In the genomic region with DNA sequence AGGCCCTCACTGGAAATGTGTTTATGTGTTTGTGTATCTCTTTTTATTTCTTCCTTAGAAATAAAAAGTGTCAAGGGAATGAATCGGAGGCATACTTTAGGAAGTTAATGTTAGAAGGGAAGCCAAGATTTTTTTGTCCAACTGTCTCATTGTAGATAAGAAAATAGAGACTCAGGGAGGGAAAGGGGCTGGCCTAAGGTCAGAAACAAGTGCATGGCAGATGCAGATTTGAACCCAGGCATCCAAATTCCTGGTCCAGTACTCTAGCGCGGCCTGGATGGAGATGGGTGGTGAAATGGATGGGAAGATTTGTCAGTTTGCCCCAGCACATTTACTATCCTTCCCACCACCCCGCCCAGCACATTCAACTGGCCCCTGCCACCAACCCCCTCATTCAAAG, we compare ENCODE assay signal across 12 cellular contexts. TPM values are rescaled to one million over a fixed set of nuclear protein-coding genes. Genes with fewer than 3 reads are reported as not detected.
DNase-seq lines count a peak whose midpoint lies in the region; ATAC-seq and TF ChIP-seq lines count a peak whose summit lies in the region.
"Had no signal": no experiment of that assay in that cellular context is flagged by ENCODE, and none has a peak within 500 bp of the region (broad histone marks: within the 10 kb centered on the region; RNA-seq: fewer than 3 reads in every experiment).

No MANE protein-coding gene starts in this region.

- H3K4me2 ChIP-seq in GM23338, result no peak overlapping the region

- DNase-seq in heart right ventricle, result no peak
- no peak for DNase-seq in left cardiac atrium
- DNase-seq in body of pancreas, result no peak
- no peak for DNase-seq in thyroid gland
- no peak for DNase-seq in GM23338 (ENCODE audit: low spot score)
- DNase-seq in NCI-H2029 (lab: John Stamatoyannopoulos, UW), result no peak
- DNase-seq in H4 (ENCODE audit: low spot score), result no peak
- DNase-seq: activated CD8-positive, alpha-beta memory T cell treated with anti-CD3 and anti-CD28 coated beads, Interleukin-2, amount 10 ng/mL, durations not matched to agents 7 days and 5 days; glutamatergic neuron; NCI-H1436 treated with DMSO at 0.1 percent for 48 hours; stimulated activated CD4-positive, alpha-beta T cell treated with anti-CD3 and anti-CD28 coated beads, Interleukin-2, amount 100 ng/mL, for 48 hours had no signal

- peaks cover 3% of the 10 kb centered on the region for H3K27me3 Mint-ChIP-seq in GM23338 (ENCODE audit: insufficient read depth, low read depth, poor library complexity)
- H3K27me3 Mint-ChIP-seq: activated CD8-positive, alpha-beta memory T cell treated with anti-CD3 and anti-CD28 coated beads, Interleukin-2, amount 10 ng/mL, durations not matched to agents 7 days and 5 days had no signal

- H3K79me2 ChIP-seq in GM23338 (replicated peaks; ENCODE audit: insufficient read depth), result no peaks in the 10 kb centered on the region

- no peaks in the 10 kb centered on the region for H4K20me1 ChIP-seq in GM23338 (replicated peaks; ENCODE audit: insufficient read depth)

- H3K4me1 ChIP-seq in heart right ventricle, result peaks cover 12 to 63% (median 30%) of the 10 kb centered on the region in 9 donors
- H3K4me1 ChIP-seq in body of pancreas, result peaks cover 77% of the 10 kb centered on the region
- H3K4me1 ChIP-seq in muscle layer of duodenum (ENCODE audit: control insufficient read depth in 1 of 2, insufficient read depth in 2 of 2, low read length in 2 of 2), result peaks cover 6 to 28% of the 10 kb centered on the region in 2 donors
- peaks cover 35 to 55% of the 10 kb centered on the region in 2 donors for H3K4me1 ChIP-seq in thyroid gland
- H3K4me1 ChIP-seq in GM23338 (ENCODE audit: insufficient read depth), result 0 out of 2 replicates have a peak, but pooled peaks cover 2% of the 10 kb centered on the region

- H3F3A ChIP-seq in GM23338 (replicated peaks; ENCODE audit: low read depth), result no peaks in the 10 kb centered on the region

- no peak overlapping the region for H3K4me3 ChIP-seq in heart right ventricle
- H3K4me3 ChIP-seq in body of pancreas, result no peak overlapping the region
- H3K4me3 ChIP-seq in muscle layer of duodenum (ENCODE audit: low read depth in 1 of 2, low read length in 2 of 2), result no peak overlapping the region
- no peak overlapping the region for H3K4me3 ChIP-seq in thyroid gland (replicated peaks in 1 of 3)
- no peak overlapping the region for H3K4me3 ChIP-seq in GM23338

- no peaks in the 10 kb centered on the region; the same call in 2 of the 3 replicates for H3K36me3 Mint-ChIP-seq in GM23338 (ENCODE audit: low read depth)

- H3K9me3 Mint-ChIP-seq in GM23338, result no peaks in the 10 kb centered on the region; the same call in 2 of the 3 replicates

- peaks cover 13% of the 10 kb centered on the region for H3K4me1 Mint-ChIP-seq in GM23338

- H3K9me2 ChIP-seq in GM23338 (ENCODE audit: insufficient read depth), result no peaks in the 10 kb centered on the region

- intact Hi-C loops in heart right ventricle (cut with DNase I), result no loop called here
- intact Hi-C loops in left cardiac atrium (cut with DNase I), result no loop called here
- intact Hi-C loops in body of pancreas (cut with DNase I), result no loop called here
- intact Hi-C loops in thyroid gland (cut with DNase I), result no loop called here

- H3K27me3 ChIP-seq in heart right ventricle (no peaks in the 10 kb centered on the region), body of pancreas (no peaks in the 10 kb centered on the region), muscle layer of duodenum (ENCODE audit: low read depth, low read length) (no peaks in the 10 kb centered on the region), thyroid gland (no peaks in the 10 kb centered on the region), GM23338 (ENCODE audit: insufficient read depth) (no peaks in the 10 kb centered on the region)

- H3K27ac Mint-ChIP-seq in GM23338, result no peak overlapping the region

- H3K27ac ChIP-seq in heart right ventricle (peak overlapping the region in 9 of 10 donors; percentile 17 to 59 (median 44)), body of pancreas (peak overlapping the region; percentile 87 to 89 (median 88)), muscle layer of duodenum (ENCODE audit: low read length) (peak overlapping the region; percentile 49), thyroid gland (peak overlapping the region; percentile 68 to 90 (median 68)), GM23338 (ENCODE audit: low read depth) (no peak overlapping the region)

- TF ChIP-seq CTCF in heart right ventricle (IDR thresholded peaks at IDR 0.05) (no peak), body of pancreas (IDR thresholded peaks at IDR 0.05) (no peak), thyroid gland (IDR thresholded peaks at IDR 0.05) (no peak), GM23338 (conservative IDR thresholded peaks at IDR 0.05; ENCODE audit: low read depth in 2 of 2) (no peak)

- no peak overlapping the region for H3K4me3 Mint-ChIP-seq in GM23338
- H3K4me3 Mint-ChIP-seq: activated CD8-positive, alpha-beta memory T cell treated with anti-CD3 and anti-CD28 coated beads, Interleukin-2, amount 10 ng/mL, durations not matched to agents 7 days and 5 days had no signal

- 63 to 67% methylated on average over 4 of the region's 4 CpGs for WGBS in heart right ventricle, 2 donors
- 74 to 77% methylated on average over 4 of the region's 4 CpGs for WGBS in body of pancreas, 2 donors
- WGBS in thyroid gland, 2 donors, result 87 to 90% methylated on average over 4 of the region's 4 CpGs

- no peak overlapping the region for H2AFZ ChIP-seq in GM23338

- H3K9me3 ChIP-seq in heart right ventricle (no peaks in the 10 kb centered on the region), body of pancreas (no peaks in the 10 kb centered on the region), muscle layer of duodenum (ENCODE audit: control insufficient read depth in 1 of 2, low read length in 2 of 2) (no peaks in the 10 kb centered on the region), thyroid gland (no peaks in the 10 kb centered on the region)

- H3K36me3 ChIP-seq in heart right ventricle (peaks cover 0 to 66% (median 6%) of the 10 kb centered on the region in 9 donors), body of pancreas (replicated peaks in 1 of 2; ENCODE audit: insufficient read depth in 1 of 2, low read depth in 2 of 2) (no peaks in the 10 kb centered on the region), muscle layer of duodenum (ENCODE audit: control insufficient read depth in 1 of 2, insufficient read depth in 2 of 2, low read length in 2 of 2) (peaks cover 24 to 34% of the 10 kb centered on the region in 2 donors), thyroid gland (peaks cover 0 to 12% of the 10 kb centered on the region in 2 donors), GM23338 (ENCODE audit: insufficient read depth) (no peaks in the 10 kb centered on the region)

- TF ChIP-seq POLR2A in body of pancreas (IDR thresholded peaks at IDR 0.05) (no peak), thyroid gland (IDR thresholded peaks at IDR 0.05) (no peak)

- ATAC-seq in heart right ventricle, result no peak
- no peak for ATAC-seq in left cardiac atrium
- no peak for ATAC-seq in body of pancreas
- no peak for ATAC-seq in GM23338
- ATAC-seq: activated CD8-positive, alpha-beta memory T cell treated with anti-CD3 and anti-CD28 coated beads, Interleukin-2, amount 10 ng/mL, durations not matched to agents 7 days and 5 days had no signal

TF ChIP-seq in GM23338, 12 proteins besides CTCF, POLR2A, EP300 and RAD21 (continues in another document):
- TF ChIP-seq JUNB (IDR thresholded peaks at IDR 0.05; ENCODE audit: unreplicated experiment) (no peak), POLR2AphosphoS5 (IDR thresholded peaks at IDR 0.05; ENCODE audit: low read depth) (no peak), EZH2phosphoT487 (IDR thresholded peaks at IDR 0.05; ENCODE audit: unreplicated experiment) (no peak), CREB1 (CRISPR knock-in tag; IDR thresholded peaks at IDR 0.05; ENCODE audit: low read depth) (no peak)
- TF ChIP-seq, protein P1, sequence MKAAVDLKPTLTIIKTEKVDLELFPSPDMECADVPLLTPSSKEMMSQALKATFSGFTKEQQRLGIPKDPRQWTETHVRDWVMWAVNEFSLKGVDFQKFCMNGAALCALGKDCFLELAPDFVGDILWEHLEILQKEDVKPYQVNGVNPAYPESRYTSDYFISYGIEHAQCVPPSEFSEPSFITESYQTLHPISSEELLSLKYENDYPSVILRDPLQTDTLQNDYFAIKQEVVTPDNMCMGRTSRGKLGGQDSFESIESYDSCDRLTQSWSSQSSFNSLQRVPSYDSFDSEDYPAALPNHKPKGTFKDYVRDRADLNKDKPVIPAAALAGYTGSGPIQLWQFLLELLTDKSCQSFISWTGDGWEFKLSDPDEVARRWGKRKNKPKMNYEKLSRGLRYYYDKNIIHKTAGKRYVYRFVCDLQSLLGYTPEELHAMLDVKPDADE (IDR thresholded peaks at IDR 0.05), result no peak

RNA-seq across cellular contexts. Expression of a gene that starts 19.9 kb away (rescaled TPM):
- total RNA-seq in heart right ventricle, result 100 to 1,000 TPM; 113 to 130 (median 125) TPM
- polyA plus RNA-seq in heart right ventricle, result 10 to 100 TPM; 63.8 to 78.1 TPM
- total RNA-seq in left cardiac atrium, result 100 to 1,000 TPM in 1 of 2 donors, 10 to 100 TPM in 1; 80.4 to 101 TPM
- total RNA-seq in body of pancreas, result 100 to 1,000 TPM in 1 of 2 donors, 10 to 100 TPM in 1; 89.3 to 111 TPM
- total RNA-seq in thyroid gland, result 100 to 1,000 TPM in 1 of 4 donors, 10 to 100 TPM in 3; 74.4 to 115 (median 94.7) TPM
- 29.6 and 35.8 TPM in 2 replicates for total RNA-seq in GM23338 (2014; rRNA removed; shearing (Covaris generic))
- 10.3 and 12.2 TPM in 2 replicates for polyA plus RNA-seq in GM23338 (2016; fragmentation: Nextera tagmentation; extraction: Ambion mirVana)
- 38.7 and 41.9 TPM in 2 replicates for total RNA-seq in H4 (2014; rRNA removed; shearing (Covaris generic))

RNA-seq across cellular contexts. Expression of a gene that starts 56.9 kb away (rescaled TPM):
- 100 to 1,000 TPM; 182 to 275 (median 219) TPM for total RNA-seq in heart right ventricle
- 100 to 1,000 TPM; 137 to 162 TPM for polyA plus RNA-seq in heart right ventricle
- 100 to 1,000 TPM; 218 to 220 TPM for total RNA-seq in left cardiac atrium
- 10 to 100 TPM; 60.3 to 60.4 TPM for total RNA-seq in body of pancreas
- 100 to 1,000 TPM; 122 to 283 (median 180) TPM for total RNA-seq in thyroid gland
- total RNA-seq in GM23338 (2014; rRNA removed; shearing (Covaris generic)), result 87.4 and 110 TPM in 2 replicates
- 26.5 and 30.2 TPM in 2 replicates for polyA plus RNA-seq in GM23338 (2016; fragmentation: Nextera tagmentation; extraction: Ambion mirVana)
- 113 and 131 TPM in 2 replicates for total RNA-seq in H4 (2014; rRNA removed; shearing (Covaris generic))
